35 cellular contexts compared by ENCODE assay signal in genomic region chr2:74252862-74253261, GRCh38.
"Had no signal": no experiment of that assay in that cellular context is flagged by ENCODE, and none has a peak within 500 bp of the region (broad histone marks: within the 10 kb centered on the region; RNA-seq: fewer than 3 reads in every experiment).

No MANE protein-coding gene starts in this region.

- H3K27ac ChIP-seq: body of pancreas, brain microvascular endothelial cell, breast epithelium, VCaP had no signal

- DNase-seq: activated B cell treated with CpG ODN at 0.5 μM for 24 hours; activated CD4-positive, alpha-beta memory T cell treated with anti-CD3 and anti-CD28 coated beads, Interleukin-2, amount 10 ng/mL, durations not matched to agents 7 days and 5 days; activated CD4-positive, alpha-beta T cell treated with anti-CD3 and anti-CD28 coated beads for 48 hours; activated CD4-positive, alpha-beta T cell treated with anti-CD3 and anti-CD28 coated beads, Interleukin-2, amount 10 ng/mL, durations not matched to agents 7 days and 5 days; activated CD4-positive, alpha-beta T cell treated with anti-CD3 and anti-CD28 coated beads, Interleukin-2, amount 50 U/mL, for 48 hours; activated CD4-positive, CD25-positive, alpha-beta regulatory T cell treated with anti-CD3 and anti-CD28 coated beads, Interleukin-2, amount 50 U/mL, for 72 hours; activated CD8-positive, alpha-beta memory T cell treated with anti-CD3 and anti-CD28 coated beads for 24 hours; activated CD8-positive, alpha-beta memory T cell treated with anti-CD3 and anti-CD28 coated beads, Interleukin-2, amount 10 ng/mL, durations not matched to agents 7 days and 5 days; activated CD8-positive, alpha-beta memory T cell treated with anti-CD3 and anti-CD28 coated beads, Interleukin-2, amount 50 U/mL, for 48 hours; activated CD8-positive, alpha-beta T cell treated with anti-CD3 and anti-CD28 coated beads, Interleukin-2, amount 10 ng/mL, durations not matched to agents 7 days and 5 days; activated effector memory CD4-positive, alpha-beta T cell treated with Interleukin-2 at 50 U/mL for 16 hours; activated gamma-delta T cell; activated naive CD4-positive, alpha-beta T cell treated with anti-CD3 and anti-CD28 coated beads, Interleukin-2, amount 10 ng/mL, durations not matched to agents 7 days and 5 days; activated naive CD4-positive, alpha-beta T cell treated with Interleukin-2 at 50 U/mL for 16 hours; activated naive CD8-positive, alpha-beta T cell treated with anti-CD3 and anti-CD28 coated beads, Interleukin-2, amount 10 ng/mL, durations not matched to agents 7 days and 5 days; activated naive CD8-positive, alpha-beta T cell treated with anti-CD3 and anti-CD28 coated beads, Interleukin-2, amount 50 U/mL, for 24 hours; activated T-cell treated with anti-CD3 and anti-CD28 coated beads, Interleukin-2, amount 50 U/mL, for 24 hours; activated T-cell treated with anti-CD3 and anti-CD28 coated beads, Interleukin-2, amount 50 U/mL, for 48 hours; amygdala; anterior cingulate cortex; body of pancreas; brain microvascular endothelial cell; central memory CD4-positive, alpha-beta T cell; T-helper 1 cell; T-helper 2 cell; T-helper 9 cell had no signal

- H3K4me1 Mint-ChIP-seq: activated naive CD8-positive, alpha-beta T cell treated with anti-CD3 and anti-CD28 coated beads, Interleukin-2, amount 50 U/mL, for 24 hours had no signal

- ATAC-seq: activated CD8-positive, alpha-beta memory T cell treated with anti-CD3 and anti-CD28 coated beads, Interleukin-2, amount 10 ng/mL, durations not matched to agents 7 days and 5 days; activated CD8-positive, alpha-beta T cell treated with anti-CD3 and anti-CD28 coated beads, Interleukin-2, amount 10 ng/mL, durations not matched to agents 7 days and 5 days; activated naive CD8-positive, alpha-beta T cell treated with anti-CD3 and anti-CD28 coated beads, Interleukin-2, amount 50 U/mL, for 24 hours; body of pancreas had no signal

- H3K27me3 ChIP-seq: ascending aorta, body of pancreas, breast epithelium had no signal

- FAIRE-seq: TTC549 had no signal

- H3K4me3 Mint-ChIP-seq: activated B cell treated with CpG ODN at 0.5 μM for 24 hours; activated CD4-positive, alpha-beta memory T cell treated with anti-CD3 and anti-CD28 coated beads, Interleukin-2, amount 10 ng/mL, durations not matched to agents 7 days and 5 days; activated CD4-positive, alpha-beta T cell treated with anti-CD3 and anti-CD28 coated beads, Interleukin-2, amount 10 ng/mL, durations not matched to agents 7 days and 5 days; activated CD8-positive, alpha-beta memory T cell treated with anti-CD3 and anti-CD28 coated beads, Interleukin-2, amount 10 ng/mL, durations not matched to agents 7 days and 5 days; activated CD8-positive, alpha-beta T cell treated with anti-CD3 and anti-CD28 coated beads, Interleukin-2, amount 10 ng/mL, durations not matched to agents 7 days and 5 days; activated naive CD4-positive, alpha-beta T cell treated with anti-CD3 and anti-CD28 coated beads, Interleukin-2, amount 10 ng/mL, durations not matched to agents 7 days and 5 days; activated naive CD4-positive, alpha-beta T cell treated with anti-CD3 and anti-CD28 coated beads, Interleukin-2, amount 50 U/mL, for 24 hours; activated naive CD8-positive, alpha-beta T cell; activated naive CD8-positive, alpha-beta T cell treated with anti-CD3 and anti-CD28 coated beads, Interleukin-2, amount 10 ng/mL, durations not matched to agents 7 days and 5 days; activated naive CD8-positive, alpha-beta T cell treated with anti-CD3 and anti-CD28 coated beads, Interleukin-2, amount 50 U/mL, for 24 hours; activated T-cell treated with anti-CD3 and anti-CD28 coated beads, Interleukin-2, amount 50 U/mL, for 24 hours; T-helper 1 cell treated with Interleukin-12 subunit alpha and Interleukin-12 subunit beta and Interleukin-4 antibody, amounts not matched to agents 30 μg/mL and 1 μg/mL, for 36 hours; T-helper 2 cell treated with Interferon-gamma antibody and Interleukin-4, amounts not matched to agents 5 μg/mL and 100 μg/mL, for 36 hours had no signal

- H3K36me3 ChIP-seq: ascending aorta, brain microvascular endothelial cell, breast epithelium had no signal

- H3K27me3 Mint-ChIP-seq: activated B cell treated with CpG ODN at 0.5 μM for 24 hours; activated CD4-positive, alpha-beta memory T cell treated with anti-CD3 and anti-CD28 coated beads, Interleukin-2, amount 10 ng/mL, durations not matched to agents 7 days and 5 days; activated CD4-positive, alpha-beta T cell treated with anti-CD3 and anti-CD28 coated beads, Interleukin-2, amount 10 ng/mL, durations not matched to agents 7 days and 5 days; activated CD8-positive, alpha-beta memory T cell treated with anti-CD3 and anti-CD28 coated beads, Interleukin-2, amount 10 ng/mL, durations not matched to agents 7 days and 5 days; activated naive CD4-positive, alpha-beta T cell treated with anti-CD3 and anti-CD28 coated beads, Interleukin-2, amount 50 U/mL, for 24 hours; activated naive CD8-positive, alpha-beta T cell; activated naive CD8-positive, alpha-beta T cell treated with anti-CD3 and anti-CD28 coated beads, Interleukin-2, amount 10 ng/mL, durations not matched to agents 7 days and 5 days; activated naive CD8-positive, alpha-beta T cell treated with anti-CD3 and anti-CD28 coated beads, Interleukin-2, amount 50 U/mL, for 24 hours; activated T-cell treated with anti-CD3 and anti-CD28 coated beads, Interleukin-2, amount 50 U/mL, for 24 hours had no signal

- H3K4me1 ChIP-seq: body of pancreas, breast epithelium had no signal

- H3K9me3 Mint-ChIP-seq: activated B cell treated with CpG ODN at 0.5 μM for 24 hours; activated CD4-positive, alpha-beta memory T cell treated with anti-CD3 and anti-CD28 coated beads, Interleukin-2, amount 10 ng/mL, durations not matched to agents 7 days and 5 days; activated CD4-positive, alpha-beta T cell treated with anti-CD3 and anti-CD28 coated beads, Interleukin-2, amount 10 ng/mL, durations not matched to agents 7 days and 5 days; activated naive CD4-positive, alpha-beta T cell treated with anti-CD3 and anti-CD28 coated beads, Interleukin-2, amount 10 ng/mL, durations not matched to agents 7 days and 5 days; activated naive CD4-positive, alpha-beta T cell treated with anti-CD3 and anti-CD28 coated beads, Interleukin-2, amount 50 U/mL, for 24 hours; activated naive CD8-positive, alpha-beta T cell treated with anti-CD3 and anti-CD28 coated beads, Interleukin-2, amount 10 ng/mL, durations not matched to agents 7 days and 5 days; activated naive CD8-positive, alpha-beta T cell treated with anti-CD3 and anti-CD28 coated beads, Interleukin-2, amount 50 U/mL, for 24 hours; activated T-cell treated with anti-CD3 and anti-CD28 coated beads, Interleukin-2, amount 50 U/mL, for 24 hours; activated T-helper 2 cell treated with anti-CD3 and anti-CD28 coated beads, Interferon-gamma antibody, Interleukin-2, Interleukin-4, amounts not matched to agents 10 μg/mL and 5 μg/mL and 100 μg/mL, durations not matched to agents 14 hours and 24 hours and 36 hours; T-helper 1 cell treated with Interleukin-12 subunit alpha and Interleukin-12 subunit beta and Interleukin-4 antibody, amounts not matched to agents 30 μg/mL and 1 μg/mL, for 36 hours; T-helper 2 cell treated with Interferon-gamma antibody and Interleukin-4, amounts not matched to agents 5 μg/mL and 100 μg/mL, for 36 hours had no signal

- H3K36me3 Mint-ChIP-seq: activated CD8-positive, alpha-beta memory T cell treated with anti-CD3 and anti-CD28 coated beads, Interleukin-2, amount 10 ng/mL, durations not matched to agents 7 days and 5 days; activated naive CD4-positive, alpha-beta T cell treated with anti-CD3 and anti-CD28 coated beads, Interleukin-2, amount 10 ng/mL, durations not matched to agents 7 days and 5 days; activated naive CD4-positive, alpha-beta T cell treated with anti-CD3 and anti-CD28 coated beads, Interleukin-2, amount 50 U/mL, for 24 hours; activated naive CD8-positive, alpha-beta T cell treated with anti-CD3 and anti-CD28 coated beads, Interleukin-2, amount 10 ng/mL, durations not matched to agents 7 days and 5 days had no signal

- H3K4me3 ChIP-seq: ascending aorta, body of pancreas, breast epithelium had no signal

- H3K9me3 ChIP-seq: ascending aorta, body of pancreas, breast epithelium had no signal

- H3K27ac Mint-ChIP-seq: activated B cell treated with CpG ODN at 0.5 μM for 24 hours; activated CD4-positive, alpha-beta memory T cell treated with anti-CD3 and anti-CD28 coated beads, Interleukin-2, amount 10 ng/mL, durations not matched to agents 7 days and 5 days; activated CD4-positive, alpha-beta T cell treated with anti-CD3 and anti-CD28 coated beads, Interleukin-2, amount 10 ng/mL, durations not matched to agents 7 days and 5 days; activated CD8-positive, alpha-beta memory T cell treated with anti-CD3 and anti-CD28 coated beads, Interleukin-2, amount 10 ng/mL, durations not matched to agents 7 days and 5 days; activated CD8-positive, alpha-beta T cell treated with anti-CD3 and anti-CD28 coated beads, Interleukin-2, amount 10 ng/mL, durations not matched to agents 7 days and 5 days; activated naive CD4-positive, alpha-beta T cell treated with anti-CD3 and anti-CD28 coated beads, Interleukin-2, amount 10 ng/mL, durations not matched to agents 7 days and 5 days; activated naive CD4-positive, alpha-beta T cell treated with anti-CD3 and anti-CD28 coated beads, Interleukin-2, amount 50 U/mL, for 24 hours; activated naive CD8-positive, alpha-beta T cell; activated naive CD8-positive, alpha-beta T cell treated with anti-CD3 and anti-CD28 coated beads, Interleukin-2, amount 10 ng/mL, durations not matched to agents 7 days and 5 days; activated naive CD8-positive, alpha-beta T cell treated with anti-CD3 and anti-CD28 coated beads, Interleukin-2, amount 50 U/mL, for 24 hours; activated T-cell treated with anti-CD3 and anti-CD28 coated beads, Interleukin-2, amount 50 U/mL, for 24 hours; activated T-helper 2 cell treated with anti-CD3 and anti-CD28 coated beads, Interferon-gamma antibody, Interleukin-2, Interleukin-4, amounts not matched to agents 10 μg/mL and 5 μg/mL and 100 μg/mL, durations not matched to agents 14 hours and 24 hours and 36 hours; T-helper 1 cell treated with Interleukin-12 subunit alpha and Interleukin-12 subunit beta and Interleukin-4 antibody, amounts not matched to agents 30 μg/mL and 1 μg/mL, for 36 hours; T-helper 2 cell treated with Interferon-gamma antibody and Interleukin-4, amounts not matched to agents 5 μg/mL and 100 μg/mL, for 36 hours had no signal
